ENCODE assay signal across 8 cellular contexts in the genomic region with DNA sequence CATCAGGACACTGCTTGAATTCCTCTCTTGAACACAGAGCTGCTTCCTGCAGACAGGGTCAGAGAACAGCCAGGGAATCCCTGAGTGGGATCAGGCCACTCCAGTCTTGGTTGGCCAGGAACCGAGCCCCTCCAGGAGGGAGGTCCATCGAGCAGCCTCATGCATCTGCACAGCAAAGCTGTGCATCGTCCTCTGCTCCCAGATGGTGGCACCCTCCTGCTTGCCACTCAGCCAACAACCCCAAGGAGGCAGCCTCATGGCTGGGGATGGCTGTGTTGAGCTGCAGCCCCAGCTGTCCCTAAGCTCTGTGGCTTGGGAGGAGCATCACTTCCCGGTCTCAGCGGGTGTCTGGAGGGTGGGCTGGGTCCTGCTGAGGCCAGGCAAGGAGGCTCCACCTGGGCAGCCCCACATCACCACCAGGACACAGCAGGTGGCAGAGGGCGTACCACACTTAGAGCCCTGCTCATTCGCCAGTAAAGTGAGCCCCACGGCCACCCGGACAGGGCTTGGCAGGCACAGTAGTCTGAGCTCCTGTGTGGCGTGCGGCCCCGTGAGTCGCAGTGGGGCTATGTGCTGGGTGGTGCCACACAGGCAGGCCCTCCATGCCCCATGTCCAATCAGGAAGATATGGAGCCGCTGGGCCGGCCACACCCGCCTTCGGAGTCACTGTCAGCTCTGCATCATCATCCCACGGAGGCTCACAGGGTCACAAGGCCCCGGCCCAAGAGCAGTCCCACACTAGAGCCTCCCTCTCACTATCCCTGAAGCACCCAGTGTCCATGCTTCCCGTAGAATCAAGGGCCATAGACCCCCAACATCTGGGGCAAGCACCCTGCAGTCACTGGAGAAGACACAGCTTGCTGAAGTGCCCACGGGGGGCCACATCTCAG. TPM values are rescaled to one million over a fixed set of nuclear protein-coding genes. Genes with fewer than 3 reads are reported as not detected.
DNase-seq lines count a peak whose midpoint lies in the region; ATAC-seq, FAIRE-seq and TF ChIP-seq lines count a peak whose summit lies in the region.

No MANE protein-coding gene starts in this region.

- no peaks in the 10 kb centered on the region for H3K9me2 ChIP-seq in DOHH2 (replicated peaks; ENCODE audit: control insufficient read depth, low read length)

- H3K27me3 ChIP-seq in DOHH2 (ENCODE audit: control insufficient read depth, low read length) (no peaks in the 10 kb centered on the region), HUES6 (ENCODE audit: control insufficient read depth, insufficient read depth, low read length) (no peaks in the 10 kb centered on the region), K562 (ENCODE audit: control insufficient read depth in 2 of 2, insufficient read depth in 2 of 2, low read length in 2 of 2) (no peaks in the 10 kb centered on the region), right lobe of liver (no peaks in the 10 kb centered on the region)

- intact Hi-C loops in K562 (cut with micrococcal nuclease): no loop called here
- intact Hi-C loops in right lobe of liver (cut with DNase I): no loop called here

- CTCF ChIA-PET in K562 (lab: Yijun Ruan, JAX; ENCODE audit: low intra/inter-chr PET ratio): no interaction called here

- FAIRE-seq in K562 (lab: Jason Lieb, UNC): no peak

- TF ChIP-seq CTCF in DOHH2 (IDR thresholded peaks at IDR 0.05; ENCODE audit: low read depth, low read length, poor library complexity, severe bottlenecking) (peak; percentile 35), K562 (IDR thresholded peaks at IDR 0.05 in 2 of 3, conservative IDR thresholded peaks at IDR 0.05 in 1 of 3; ENCODE audit: insufficient read depth in 2 of 3, low read depth in 1 of 3, low read length in 3 of 3) (peak in 2 of 3 experiments; percentile 43 to 74; a peak in 4 of 6 replicates), right lobe of liver (IDR thresholded peaks at IDR 0.05) (peak in 2 of 4 donors; percentile 16 to 27)

- no peaks in the 10 kb centered on the region for H3F3A ChIP-seq in DOHH2 (ENCODE audit: control insufficient read depth, insufficient read depth)

- WGBS in K562 (ENCODE audit: insufficient coverage, low coverage, missing lambda C conversion rate): 58% methylated on average over 20 of the region's 21 CpGs
- WGBS in right lobe of liver (ENCODE audit: insufficient coverage, low coverage, low lambda C conversion rate, missing lambda C conversion rate): no CpG with 5 or more reads among the region's 21 CpGs

- no peak overlapping the region for H2AFZ ChIP-seq in K562 (ENCODE audit: low read depth, low read length)

- peaks cover 63% of the 10 kb centered on the region for H3K36me3 ChIP-seq in DOHH2 (ENCODE audit: control insufficient read depth, low read length)
- peaks cover 74% of the 10 kb centered on the region for H3K36me3 ChIP-seq in HUES6 (ENCODE audit: control insufficient read depth, insufficient read depth, low read length)
- H3K36me3 ChIP-seq in K562 (ENCODE audit: control insufficient read depth, insufficient read depth, low read length): no peaks in the 10 kb centered on the region; the same call in 2 of the 3 replicates
- no peaks in the 10 kb centered on the region for H3K36me3 ChIP-seq in right lobe of liver

- in situ Hi-C loops in K562 (cut with MboI): no loop called here

- TF ChIP-seq EP300 in K562 (IDR thresholded peaks at IDR 0.05; ENCODE audit: low read length): no peak

- H3K79me2 ChIP-seq in DOHH2 (ENCODE audit: control insufficient read depth, low read length) (peaks cover 98% of the 10 kb centered on the region), K562 (ENCODE audit: control insufficient read depth, insufficient read depth, low read length) (no peaks in the 10 kb centered on the region)

- TF ChIP-seq POLR2A in K562 (conservative IDR thresholded peaks at IDR 0.05) (no peak), right lobe of liver (IDR thresholded peaks at IDR 0.05) (no peak)

- POLR2A ChIA-PET in K562 (lab: Yijun Ruan, JAX): interaction anchor here (0.9 to 1.2 kb wide), 2 partner anchors 9 to 12 kb away, joined by 3 to 9 read pairs; a partner anchor contains a TSS

- H3K27ac ChIP-seq in DOHH2 (ENCODE audit: low read depth, low read length) (no peak overlapping the region), HUES6 (ENCODE audit: low read depth, low read length) (peak overlapping the region; percentile 46; the same call in 1 of the 2 replicates), K562 (ENCODE audit: extremely low read depth, low read depth, low read length) (no peak overlapping the region), right lobe of liver (no peak overlapping the region)

- BruUV-seq in K562 (replicated peaks; lab: Mats Ljungman, UMichigan): no TSS peak

- H3K9ac ChIP-seq in HUES6 (ENCODE audit: low read length): no peak overlapping the region
- peak overlapping the region in 1 of 2 experiments; percentile 7; a peak in 1 of 4 replicates for H3K9ac ChIP-seq in K562 (ENCODE audit: insufficient read depth in 1 of 2, low read depth in 2 of 2, low read length in 2 of 2)

- peaks cover 6% of the 10 kb centered on the region for H3K9me1 ChIP-seq in K562 (ENCODE audit: control insufficient read depth, insufficient read depth, low read length)

- H3K4me3 ChIP-seq in DOHH2 (ENCODE audit: low read length): no peak overlapping the region
- no peak overlapping the region for H3K4me3 ChIP-seq in HUES6 (ENCODE audit: low read depth, low read length)
- no peak overlapping the region for H3K4me3 ChIP-seq in K562
- H3K4me3 ChIP-seq in right lobe of liver: no peak overlapping the region

- H3K9me3 ChIP-seq in DOHH2 (ENCODE audit: control insufficient read depth, insufficient read depth, low read length) (no peaks in the 10 kb centered on the region), HUES6 (ENCODE audit: control insufficient read depth, insufficient read depth, low read depth, low read length) (no peaks in the 10 kb centered on the region), K562 (replicated peaks; ENCODE audit: control insufficient read depth, insufficient read depth, low read depth, low read length) (no peaks in the 10 kb centered on the region), right lobe of liver (no peaks in the 10 kb centered on the region)

- no peak for DNase-seq in K562 (ENCODE audit: extremely low read depth in 1 of 4, low spot score in 3 of 4)
- peak; percentile 21 to 49 (median 44) for DNase-seq in right lobe of liver
- DNase-seq in NOMO-1 (lab: John Stamatoyannopoulos, UW; ENCODE audit: unreplicated experiment in 2 of 2): no peak
- no peak for DNase-seq in GF-D8 (lab: John Stamatoyannopoulos, UW)
- no peak for DNase-seq in cerebellum (ENCODE audit: low spot score)

- ATAC-seq in K562 (peak; percentile 37; the same call in 2 of the 3 replicates), right lobe of liver (peak in 2 of 4 donors; percentile 15 to 31), HG03354 (IDR thresholded peaks at IDR 0.05; ENCODE audit: poor library complexity, severe bottlenecking, unreplicated experiment) (no peak)

- H4K20me1 ChIP-seq in DOHH2 (ENCODE audit: control insufficient read depth, insufficient read depth, low read depth, low read length) (peaks cover 6% of the 10 kb centered on the region), K562 (replicated peaks; ENCODE audit: control insufficient read depth, insufficient read depth, low read length) (peaks cover 47% of the 10 kb centered on the region)

- 0 out of 4 replicates have a peak, but pooled peaks of 1 of the 2 experiments have one; percentile 18 for TF ChIP-seq RAD21 in K562 (CRISPR knock-in tag; conservative IDR thresholded peaks at IDR 0.05 in 1 of 2, IDR thresholded peaks at IDR 0.05 in 1 of 2)

- H3K4me1 ChIP-seq in DOHH2 (ENCODE audit: control insufficient read depth, low read length) (peaks cover 1% of the 10 kb centered on the region; the same call in 1 of the 2 replicates), HUES6 (ENCODE audit: control insufficient read depth, insufficient read depth, low read length) (peaks cover 62% of the 10 kb centered on the region), K562 (replicated peaks in 1 of 2; ENCODE audit: control insufficient read depth in 2 of 2, insufficient read depth in 2 of 2, low read length in 2 of 2) (peaks cover 0 to 49% of the 10 kb centered on the region in 2 experiments; a peak in 4 of 5 replicates), right lobe of liver (no peaks in the 10 kb centered on the region)

- H3K4me2 ChIP-seq in DOHH2 (ENCODE audit: low read length): no peak overlapping the region
- no peak overlapping the region for H3K4me2 ChIP-seq in K562 (ENCODE audit: insufficient read depth, low read length)

TF ChIP-seq in K562, 482 proteins besides CTCF, POLR2A, EP300 and RAD21 (continues in another document):
- TF ChIP-seq ZNF778 (CRISPR knock-in tag; IDR thresholded peaks at IDR 0.05): no peak
- TF ChIP-seq STAT5A (IDR thresholded peaks at IDR 0.05; ENCODE audit: borderline replicate concordance, low read length): no peak
- no peak for TF ChIP-seq ZNF316 (IDR thresholded peaks at IDR 0.05)
- TF ChIP-seq MEF2A (IDR thresholded peaks at IDR 0.05; ENCODE audit: control insufficient read depth, low read depth, low read length): no peak
- TF ChIP-seq ZNF197 (CRISPR knock-in tag; IDR thresholded peaks at IDR 0.05; ENCODE audit: low read depth): no peak
- no peak for TF ChIP-seq NFXL1 (CRISPR knock-in tag; IDR thresholded peaks at IDR 0.05)

RNA-seq across cellular contexts. Expression of a gene that starts 11.9 kb away (rescaled TPM):
- total RNA-seq in K562 (2011; cell fraction: chromatin; rRNA removed; ENCODE audit: low replicate concordance): 26.9 and 48.0 TPM in 2 replicates
- 30.5 and 38.2 TPM in 2 replicates for total RNA-seq in K562 (2011; cell fraction: nucleolus; rRNA removed)
- 24.9 and 32.4 TPM in 2 replicates for total RNA-seq in K562 (2011; cell fraction: nucleoplasm; rRNA removed)
- 13.6 and 13.9 TPM in 2 replicates for total RNA-seq in K562 (2014; rRNA removed)
- 9.2 and 11.1 TPM in 2 replicates for total RNA-seq in K562 (2014; rRNA removed; fragmentation: Illumina TruSeq; extraction: Trizol)
- total RNA-seq in K562 (2015; rRNA removed; fragmentation: Illumina TruSeq; extraction: Trizol): 15.5 and 18.4 TPM in 2 replicates
- total RNA-seq in K562 (2021): 18.4 and 20.8 TPM in 2 replicates
- 17.0 and 20.6 TPM in 2 replicates for polyA plus RNA-seq in K562 (2011; rRNA removed)
- polyA plus RNA-seq in K562 (2011; cell fraction: cytosol; rRNA removed): 14.5 and 16.7 TPM in 2 replicates
- 32.2 and 34.4 TPM in 2 replicates for polyA plus RNA-seq in K562 (2011; cell fraction: nucleus; rRNA removed)
- polyA plus RNA-seq in K562 (2012): 10.5 and 12.5 TPM in 2 replicates
- 15.2 TPM in 2 replicates for polyA plus RNA-seq in K562 (2014; fragmentation: Illumina TruSeq; extraction: Trizol)
- polyA plus RNA-seq in K562 (2014; fragmentation: Nextera tagmentation; extraction: Ambion mirVana): under 1 TPM; 0.14 to 0.53 TPM
- polyA plus RNA-seq in K562 (2014; rRNA removed): 13.1 and 14.9 TPM in 2 replicates
- 10.9 and 14.5 TPM in 2 replicates for polyA minus RNA-seq in K562 (2011; rRNA and poly(A)+ RNA removed)
- 13.2 and 14.3 TPM in 2 replicates for polyA minus RNA-seq in K562 (2011; cell fraction: cytosol; rRNA and poly(A)+ RNA removed)
- 9.4 and 24.4 TPM in 2 replicates for polyA minus RNA-seq in K562 (2011; cell fraction: nucleus; rRNA and poly(A)+ RNA removed)
- total RNA-seq in right lobe of liver: 10 to 100 TPM in 3 of 6 experiments, 1 to 10 TPM in 3; 6.9 to 38.6 (median 13.1) TPM
- 82.4 TPM for total RNA-seq in cerebellum

Comparison
In these comparisons a context has a peak if more than half of its experiments do, and no peak if none do; other contexts are left out.
1. DNase-seq: peak in right lobe of liver (3 of 3); none in K562 (0 of 4), NOMO-1 (0 of 2), GF-D8 (single experiment) and cerebellum (single experiment).